ENCODE assay signal across 1 cellular context in the genomic region with DNA sequence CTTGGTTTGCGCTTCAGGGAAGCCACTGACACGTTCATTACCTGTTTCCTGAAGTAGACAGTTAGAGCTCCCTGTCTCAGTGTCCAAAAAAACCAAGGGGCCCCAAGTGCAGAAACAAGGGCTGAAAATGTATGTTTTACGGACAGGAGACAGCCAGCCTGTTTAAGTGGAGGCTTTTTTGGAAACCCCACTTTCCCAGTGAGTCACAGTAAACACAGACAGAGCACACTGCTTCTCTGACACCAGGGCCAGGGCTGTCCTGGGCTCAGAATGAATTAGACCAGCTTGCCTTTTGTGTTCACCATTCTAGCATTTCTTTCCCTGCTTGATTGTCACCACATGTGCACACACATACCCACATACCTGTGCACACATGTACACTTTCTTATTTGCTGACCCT.
TF ChIP-seq lines count a peak whose summit lies in the region.

No MANE protein-coding gene starts in this region.

TF ChIP-seq in H1, 55 proteins besides CTCF, POLR2A, EP300 and RAD21:
- TF ChIP-seq, protein P1, sequence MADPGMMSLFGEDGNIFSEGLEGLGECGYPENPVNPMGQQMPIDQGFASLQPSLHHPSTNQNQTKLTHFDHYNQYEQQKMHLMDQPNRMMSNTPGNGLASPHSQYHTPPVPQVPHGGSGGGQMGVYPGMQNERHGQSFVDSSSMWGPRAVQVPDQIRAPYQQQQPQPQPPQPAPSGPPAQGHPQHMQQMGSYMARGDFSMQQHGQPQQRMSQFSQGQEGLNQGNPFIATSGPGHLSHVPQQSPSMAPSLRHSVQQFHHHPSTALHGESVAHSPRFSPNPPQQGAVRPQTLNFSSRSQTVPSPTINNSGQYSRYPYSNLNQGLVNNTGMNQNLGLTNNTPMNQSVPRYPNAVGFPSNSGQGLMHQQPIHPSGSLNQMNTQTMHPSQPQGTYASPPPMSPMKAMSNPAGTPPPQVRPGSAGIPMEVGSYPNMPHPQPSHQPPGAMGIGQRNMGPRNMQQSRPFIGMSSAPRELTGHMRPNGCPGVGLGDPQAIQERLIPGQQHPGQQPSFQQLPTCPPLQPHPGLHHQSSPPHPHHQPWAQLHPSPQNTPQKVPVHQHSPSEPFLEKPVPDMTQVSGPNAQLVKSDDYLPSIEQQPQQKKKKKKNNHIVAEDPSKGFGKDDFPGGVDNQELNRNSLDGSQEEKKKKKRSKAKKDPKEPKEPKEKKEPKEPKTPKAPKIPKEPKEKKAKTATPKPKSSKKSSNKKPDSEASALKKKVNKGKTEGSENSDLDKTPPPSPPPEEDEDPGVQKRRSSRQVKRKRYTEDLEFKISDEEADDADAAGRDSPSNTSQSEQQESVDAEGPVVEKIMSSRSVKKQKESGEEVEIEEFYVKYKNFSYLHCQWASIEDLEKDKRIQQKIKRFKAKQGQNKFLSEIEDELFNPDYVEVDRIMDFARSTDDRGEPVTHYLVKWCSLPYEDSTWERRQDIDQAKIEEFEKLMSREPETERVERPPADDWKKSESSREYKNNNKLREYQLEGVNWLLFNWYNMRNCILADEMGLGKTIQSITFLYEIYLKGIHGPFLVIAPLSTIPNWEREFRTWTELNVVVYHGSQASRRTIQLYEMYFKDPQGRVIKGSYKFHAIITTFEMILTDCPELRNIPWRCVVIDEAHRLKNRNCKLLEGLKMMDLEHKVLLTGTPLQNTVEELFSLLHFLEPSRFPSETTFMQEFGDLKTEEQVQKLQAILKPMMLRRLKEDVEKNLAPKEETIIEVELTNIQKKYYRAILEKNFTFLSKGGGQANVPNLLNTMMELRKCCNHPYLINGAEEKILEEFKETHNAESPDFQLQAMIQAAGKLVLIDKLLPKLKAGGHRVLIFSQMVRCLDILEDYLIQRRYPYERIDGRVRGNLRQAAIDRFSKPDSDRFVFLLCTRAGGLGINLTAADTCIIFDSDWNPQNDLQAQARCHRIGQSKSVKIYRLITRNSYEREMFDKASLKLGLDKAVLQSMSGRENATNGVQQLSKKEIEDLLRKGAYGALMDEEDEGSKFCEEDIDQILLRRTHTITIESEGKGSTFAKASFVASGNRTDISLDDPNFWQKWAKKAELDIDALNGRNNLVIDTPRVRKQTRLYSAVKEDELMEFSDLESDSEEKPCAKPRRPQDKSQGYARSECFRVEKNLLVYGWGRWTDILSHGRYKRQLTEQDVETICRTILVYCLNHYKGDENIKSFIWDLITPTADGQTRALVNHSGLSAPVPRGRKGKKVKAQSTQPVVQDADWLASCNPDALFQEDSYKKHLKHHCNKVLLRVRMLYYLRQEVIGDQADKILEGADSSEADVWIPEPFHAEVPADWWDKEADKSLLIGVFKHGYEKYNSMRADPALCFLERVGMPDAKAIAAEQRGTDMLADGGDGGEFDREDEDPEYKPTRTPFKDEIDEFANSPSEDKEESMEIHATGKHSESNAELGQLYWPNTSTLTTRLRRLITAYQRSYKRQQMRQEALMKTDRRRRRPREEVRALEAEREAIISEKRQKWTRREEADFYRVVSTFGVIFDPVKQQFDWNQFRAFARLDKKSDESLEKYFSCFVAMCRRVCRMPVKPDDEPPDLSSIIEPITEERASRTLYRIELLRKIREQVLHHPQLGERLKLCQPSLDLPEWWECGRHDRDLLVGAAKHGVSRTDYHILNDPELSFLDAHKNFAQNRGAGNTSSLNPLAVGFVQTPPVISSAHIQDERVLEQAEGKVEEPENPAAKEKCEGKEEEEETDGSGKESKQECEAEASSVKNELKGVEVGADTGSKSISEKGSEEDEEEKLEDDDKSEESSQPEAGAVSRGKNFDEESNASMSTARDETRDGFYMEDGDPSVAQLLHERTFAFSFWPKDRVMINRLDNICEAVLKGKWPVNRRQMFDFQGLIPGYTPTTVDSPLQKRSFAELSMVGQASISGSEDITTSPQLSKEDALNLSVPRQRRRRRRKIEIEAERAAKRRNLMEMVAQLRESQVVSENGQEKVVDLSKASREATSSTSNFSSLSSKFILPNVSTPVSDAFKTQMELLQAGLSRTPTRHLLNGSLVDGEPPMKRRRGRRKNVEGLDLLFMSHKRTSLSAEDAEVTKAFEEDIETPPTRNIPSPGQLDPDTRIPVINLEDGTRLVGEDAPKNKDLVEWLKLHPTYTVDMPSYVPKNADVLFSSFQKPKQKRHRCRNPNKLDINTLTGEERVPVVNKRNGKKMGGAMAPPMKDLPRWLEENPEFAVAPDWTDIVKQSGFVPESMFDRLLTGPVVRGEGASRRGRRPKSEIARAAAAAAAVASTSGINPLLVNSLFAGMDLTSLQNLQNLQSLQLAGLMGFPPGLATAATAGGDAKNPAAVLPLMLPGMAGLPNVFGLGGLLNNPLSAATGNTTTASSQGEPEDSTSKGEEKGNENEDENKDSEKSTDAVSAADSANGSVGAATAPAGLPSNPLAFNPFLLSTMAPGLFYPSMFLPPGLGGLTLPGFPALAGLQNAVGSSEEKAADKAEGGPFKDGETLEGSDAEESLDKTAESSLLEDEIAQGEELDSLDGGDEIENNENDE (IDR thresholded peaks at IDR 0.05; ENCODE audit: insufficient replicate concordance, low read length), result no peak
- TF ChIP-seq CBX8 (IDR thresholded peaks at IDR 0.05; ENCODE audit: borderline replicate concordance, low read depth, low read length), result no peak
- no peak for TF ChIP-seq SIRT6 (IDR thresholded peaks at IDR 0.05; ENCODE audit: low read length)
- no peak for TF ChIP-seq GABPA (IDR thresholded peaks at IDR 0.05; ENCODE audit: borderline replicate concordance, insufficient read depth, low read length)
- TF ChIP-seq POU5F1 (IDR thresholded peaks at IDR 0.05; ENCODE audit: low read depth, low read length), result no peak
- no peak for TF ChIP-seq ATF3 (IDR thresholded peaks at IDR 0.05; ENCODE audit: insufficient read depth, low read depth, low read length)
- no peak for TF ChIP-seq ZNF274 (IDR thresholded peaks at IDR 0.05; ENCODE audit: borderline replicate concordance, extremely low read depth, low read length)
- no peak for TF ChIP-seq GTF2F1 (IDR thresholded peaks at IDR 0.05; ENCODE audit: borderline replicate concordance, low read depth, low read length)
- TF ChIP-seq, protein P2, sequence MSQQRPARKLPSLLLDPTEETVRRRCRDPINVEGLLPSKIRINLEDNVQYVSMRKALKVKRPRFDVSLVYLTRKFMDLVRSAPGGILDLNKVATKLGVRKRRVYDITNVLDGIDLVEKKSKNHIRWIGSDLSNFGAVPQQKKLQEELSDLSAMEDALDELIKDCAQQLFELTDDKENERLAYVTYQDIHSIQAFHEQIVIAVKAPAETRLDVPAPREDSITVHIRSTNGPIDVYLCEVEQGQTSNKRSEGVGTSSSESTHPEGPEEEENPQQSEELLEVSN (IDR thresholded peaks at IDR 0.05), result no peak
- no peak for TF ChIP-seq TAF1 (IDR thresholded peaks at IDR 0.05; ENCODE audit: low read depth, low read length)
- TF ChIP-seq SRF (IDR thresholded peaks at IDR 0.05; ENCODE audit: low read depth, low read length), result no peak
- TF ChIP-seq CREB1 (IDR thresholded peaks at IDR 0.05), result no peak
- TF ChIP-seq KDM1A (IDR thresholded peaks at IDR 0.05; ENCODE audit: borderline replicate concordance, low read length), result no peak
